Comparison of ENCODE assay signal across 28 cellular contexts in the genomic region with DNA sequence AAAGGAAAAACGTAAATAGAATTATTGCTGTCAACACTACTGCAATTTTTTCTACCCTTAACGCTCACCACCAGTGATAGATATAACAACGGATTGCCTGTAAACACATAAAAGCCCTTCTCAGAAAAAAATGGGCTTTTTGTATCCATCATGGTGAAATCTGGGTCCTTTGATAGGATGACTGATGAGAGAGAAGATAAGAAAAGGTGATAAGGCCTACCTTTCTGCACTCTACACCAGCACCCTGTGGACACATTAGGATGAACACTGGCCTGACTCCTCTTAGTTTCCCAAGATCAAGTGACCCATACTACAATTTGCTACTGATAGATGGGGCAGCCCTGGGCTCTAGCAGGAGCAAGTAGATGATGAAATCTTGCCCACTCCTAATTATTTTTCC.
"Had no signal": no experiment of that assay in that cellular context is flagged by ENCODE, and none has a peak within 500 bp of the region (broad histone marks: within the 10 kb centered on the region; RNA-seq: fewer than 3 reads in every experiment).

No MANE protein-coding gene starts in this region.

- H3K4me1 Mint-ChIP-seq: stimulated activated effector memory CD8-positive, alpha-beta T cell treated with anti-CD3 and anti-CD28 coated beads, Interleukin-12 subunit alpha, Interleukin-12 subunit beta, amount 100 ng/mL, for 72 hours; stimulated activated memory B cell treated with anti-CD40 and anti-IgM and Interleukin-4, amounts not matched to agents 10 μg/mL and 1 μg/mL and 100 μg/mL, for 72 hours; stimulated activated naive B cell treated with anti-CD40 and anti-IgM and Interleukin-4, amounts not matched to agents 10 μg/mL and 1 μg/mL and 100 μg/mL, for 72 hours had no signal

- H3K27ac Mint-ChIP-seq: stimulated activated effector memory CD8-positive, alpha-beta T cell treated with anti-CD3 and anti-CD28 coated beads, Interleukin-12 subunit alpha, Interleukin-12 subunit beta, amount 100 ng/mL, for 72 hours; stimulated activated memory B cell treated with anti-CD40 and anti-IgM and Interleukin-4, amounts not matched to agents 10 μg/mL and 1 μg/mL and 100 μg/mL, for 72 hours; stimulated activated naive B cell treated with anti-CD40 and anti-IgM and Interleukin-4, amounts not matched to agents 10 μg/mL and 1 μg/mL and 100 μg/mL, for 72 hours; stimulated activated naive CD8-positive, alpha-beta T cell treated with anti-CD3 and anti-CD28 coated beads, Interleukin-15, amount 100 ng/mL, for 72 hours; stimulated activated naive CD8-positive, alpha-beta T cell treated with anti-CD3 and anti-CD28 coated beads, Interleukin-15, Interleukin-2, amounts not matched to agents 100 ng/mL and 50 ng/mL, for 24 hours; type B pancreatic cell had no signal

- H3K9me3 ChIP-seq: suprapubic skin, testis, thoracic aorta, thyroid gland, tibial artery, tibial nerve, transverse colon, upper lobe of left lung, upper lobe of right lung, uterus, vagina had no signal

- H3K9me3 Mint-ChIP-seq: stimulated activated effector memory CD8-positive, alpha-beta T cell treated with anti-CD3 and anti-CD28 coated beads, Interleukin-12 subunit alpha, Interleukin-12 subunit beta, amount 100 ng/mL, for 72 hours; stimulated activated memory B cell treated with anti-CD40 and anti-IgM and Interleukin-4, amounts not matched to agents 10 μg/mL and 1 μg/mL and 100 μg/mL, for 72 hours; stimulated activated naive B cell treated with anti-CD40 and anti-IgM and Interleukin-4, amounts not matched to agents 10 μg/mL and 1 μg/mL and 100 μg/mL, for 72 hours; stimulated activated naive CD8-positive, alpha-beta T cell treated with anti-CD3 and anti-CD28 coated beads, Interleukin-15, Interleukin-2, amounts not matched to agents 100 ng/mL and 50 ng/mL, for 24 hours had no signal

- ATAC-seq: stimulated activated effector memory CD8-positive, alpha-beta T cell treated with anti-CD3 and anti-CD28 coated beads, Interleukin-12 subunit alpha, Interleukin-12 subunit beta, amount 100 ng/mL, for 72 hours; stimulated activated memory B cell treated with anti-CD40 and anti-IgM and Interleukin-4, amounts not matched to agents 10 μg/mL and 1 μg/mL and 100 μg/mL, for 72 hours; stimulated activated naive B cell treated with anti-CD40 and anti-IgM and Interleukin-4, amounts not matched to agents 10 μg/mL and 1 μg/mL and 100 μg/mL, for 72 hours; stimulated activated naive CD8-positive, alpha-beta T cell treated with anti-CD3 and anti-CD28 coated beads, Interleukin-15, amount 100 ng/mL, for 72 hours; stimulated activated naive CD8-positive, alpha-beta T cell treated with anti-CD3 and anti-CD28 coated beads, Interleukin-15, Interleukin-2, amounts not matched to agents 100 U/mL and 50 U/mL, for 24 hours; upper lobe of right lung had no signal

- H3K4me3 ChIP-seq: stomach, suprapubic skin, testis, thoracic aorta, thyroid gland, tibial artery, tibial nerve, transverse colon, upper lobe of left lung, upper lobe of right lung, uterus, vagina had no signal

- H3K27me3 ChIP-seq: stomach, suprapubic skin, testis, thyroid gland, tibial artery, tibial nerve, transverse colon, upper lobe of left lung, upper lobe of right lung, uterus, vagina had no signal

- H3K27ac ChIP-seq: stomach, suprapubic skin, testis, thoracic aorta, thyroid gland, tibial artery, tibial nerve, transverse colon, upper lobe of left lung, upper lobe of right lung, uterus, vagina had no signal

- H3K27me3 Mint-ChIP-seq: stimulated activated memory B cell treated with anti-CD40 and anti-IgM and Interleukin-4, amounts not matched to agents 10 μg/mL and 1 μg/mL and 100 μg/mL, for 72 hours; stimulated activated naive B cell treated with anti-CD40 and anti-IgM and Interleukin-4, amounts not matched to agents 10 μg/mL and 1 μg/mL and 100 μg/mL, for 72 hours; stimulated activated naive CD8-positive, alpha-beta T cell treated with anti-CD3 and anti-CD28 coated beads, Interleukin-15, amount 100 ng/mL, for 72 hours; stimulated activated naive CD8-positive, alpha-beta T cell treated with anti-CD3 and anti-CD28 coated beads, Interleukin-15, Interleukin-2, amounts not matched to agents 100 ng/mL and 50 ng/mL, for 24 hours; type B pancreatic cell had no signal

- H3K4me1 ChIP-seq: stomach, suprapubic skin, testis, thyroid gland, tibial artery, tibial nerve, transverse colon, upper lobe of left lung, upper lobe of right lung, uterus, vagina had no signal

- H3K4me3 Mint-ChIP-seq: stimulated activated effector memory CD8-positive, alpha-beta T cell treated with anti-CD3 and anti-CD28 coated beads, Interleukin-12 subunit alpha, Interleukin-12 subunit beta, amount 100 ng/mL, for 72 hours; stimulated activated memory B cell treated with anti-CD40 and anti-IgM and Interleukin-4, amounts not matched to agents 10 μg/mL and 1 μg/mL and 100 μg/mL, for 72 hours; stimulated activated naive B cell treated with anti-CD40 and anti-IgM and Interleukin-4, amounts not matched to agents 10 μg/mL and 1 μg/mL and 100 μg/mL, for 72 hours; stimulated activated naive CD8-positive, alpha-beta T cell treated with anti-CD3 and anti-CD28 coated beads, Interleukin-15, amount 100 ng/mL, for 72 hours; stimulated activated naive CD8-positive, alpha-beta T cell treated with anti-CD3 and anti-CD28 coated beads, Interleukin-15, Interleukin-2, amounts not matched to agents 100 ng/mL and 50 ng/mL, for 24 hours; type B pancreatic cell had no signal

- DNase-seq: stimulated activated CD4-positive, alpha-beta T cell treated with anti-CD3 and anti-CD28 coated beads, Interleukin-2, amount 100 ng/mL, for 48 hours; stimulated activated CD4-positive, alpha-beta T cell treated with anti-CD3 and anti-CD28 coated beads, Interleukin-4, amount 100 ng/mL, for 1 hour; stimulated activated CD4-positive, alpha-beta T cell treated with anti-CD3 and anti-CD28 coated beads, Interleukin-4, amount 100 ng/mL, for 24 hours; stimulated activated CD4-positive, alpha-beta T cell treated with anti-CD3 and anti-CD28 coated beads, Interleukin-4, amount 100 ng/mL, for 4 hours; stimulated activated CD8-positive, alpha-beta memory T cell treated with anti-CD3 and anti-CD28 coated beads, Interleukin-4, amount 100 ng/mL, for 48 hours; stimulated activated naive B cell treated with anti-CD40 and anti-IgM and Interleukin-4, amounts not matched to agents 10 μg/mL and 1 μg/mL and 100 μg/mL, for 72 hours; stimulated activated naive CD4-positive, alpha-beta T cell; stimulated activated naive CD4-positive, alpha-beta T cell treated with Interleukin-2 at 50 U/mL for 16 hours; stimulated activated naive CD8-positive, alpha-beta T cell treated with anti-CD3 and anti-CD28 coated beads, Interleukin-15, amount 100 ng/mL, for 72 hours; stimulated activated naive CD8-positive, alpha-beta T cell treated with anti-CD3 and anti-CD28 coated beads, Interleukin-15, Interleukin-2, amounts not matched to agents 100 U/mL and 50 U/mL, for 24 hours; stomach; substantia nigra; testis; thyroid gland; tibial artery; transverse colon; upper lobe of left lung; upper lobe of right lung; uterus had no signal

- FAIRE-seq: urothelium cell line had no signal

- H3K36me3 Mint-ChIP-seq: stimulated activated effector memory CD8-positive, alpha-beta T cell treated with anti-CD3 and anti-CD28 coated beads, Interleukin-12 subunit alpha, Interleukin-12 subunit beta, amount 100 ng/mL, for 72 hours had no signal

- H3K36me3 ChIP-seq: stomach, suprapubic skin, thoracic aorta, thyroid gland, tibial artery, tibial nerve, transverse colon, upper lobe of left lung, upper lobe of right lung, uterus, vagina had no signal
